Comparison of ENCODE assay signal across 11 cellular contexts in the genomic region with DNA sequence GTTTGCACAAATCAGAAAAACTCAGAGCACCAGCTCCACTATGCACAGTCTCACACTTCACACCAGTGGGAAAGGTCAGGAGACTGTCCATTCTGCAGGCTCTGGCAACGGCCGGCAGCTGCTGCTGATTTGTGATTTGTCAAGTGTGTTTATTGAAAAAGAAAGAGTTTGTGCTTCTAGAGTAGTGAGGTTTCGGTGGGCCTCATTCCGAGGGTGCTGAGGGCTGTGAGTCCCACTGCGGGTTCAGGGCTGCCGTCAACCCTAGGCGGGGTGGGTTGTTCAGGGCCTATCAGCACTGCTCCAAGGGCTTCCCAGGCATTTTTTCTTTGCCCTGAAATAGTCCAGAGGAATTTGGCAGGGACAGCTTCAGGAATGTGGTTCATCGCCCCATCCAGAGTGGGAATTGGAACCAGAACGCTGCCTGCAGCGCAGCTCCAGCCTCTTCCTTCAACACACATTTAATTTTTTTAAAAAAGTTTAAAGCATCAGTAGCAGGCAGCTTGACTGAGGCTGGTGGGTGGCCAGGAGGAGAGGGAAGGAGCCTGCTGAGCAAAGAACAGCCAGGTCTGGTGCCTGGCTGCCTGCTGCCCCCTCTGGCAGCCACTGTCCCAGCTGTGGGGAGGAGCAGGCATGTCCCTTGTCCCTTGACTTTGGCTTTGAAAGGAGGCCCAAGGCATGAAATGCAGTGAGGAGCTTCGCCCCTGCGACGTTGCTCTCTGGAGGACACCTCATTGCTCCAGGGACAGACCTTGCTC. TPM values are rescaled to one million over a fixed set of nuclear protein-coding genes. Genes with fewer than 3 reads are reported as not detected.
A peak's percentile ranks its signal among the peaks of the same experiment; 100 is the strongest.
DNase-seq lines count a peak whose midpoint lies in the region; ATAC-seq, FAIRE-seq and TF ChIP-seq lines count a peak whose summit lies in the region.
"Had no signal": no experiment of that assay in that cellular context is flagged by ENCODE, and none has a peak within 500 bp of the region (broad histone marks: within the 10 kb centered on the region; RNA-seq: fewer than 3 reads in every experiment).

No MANE protein-coding gene starts in this region.

- DNase-seq in A549 (ENCODE audit: low read depth in 1 of 2, low spot score in 1 of 2): peak; percentile 19 to 35
- peak; percentile 6 for DNase-seq in HCT116 (ENCODE audit: low read depth, low spot score)
- DNase-seq in choroid plexus epithelial cell (ENCODE audit: low read depth): no peak
- DNase-seq in HepG2 (ENCODE audit: low spot score): peak; percentile 12
- no peak for DNase-seq in UCSD-AML1 (lab: John Stamatoyannopoulos, UW; ENCODE audit: unreplicated experiment)
- no peak for DNase-seq in ACHN
- DNase-seq in activated CD4-positive, CD25-positive, alpha-beta regulatory T cell (lab: John Stamatoyannopoulos, UW): no peak
- DNase-seq: effector CD8-positive, alpha-beta T cell; NCI-H226; occipital lobe had no signal

- H3K4me2 ChIP-seq in A549 (no peak overlapping the region), HCT116 (ENCODE audit: low read length) (no peak overlapping the region), HepG2 (ENCODE audit: low read depth, low read length) (no peak overlapping the region)

- in situ Hi-C loops in HepG2 (cut with HindIII; ENCODE audit: extremely low pct_ligation_motif_present, low pct_unique_long_range_greater_than_20kb): no loop called here
- in situ Hi-C loops in ACHN (cut with HindIII; ENCODE audit: low pct_ligation_motif_present, low pct_unique_long_range_greater_than_20kb, low sequenced_read_pairs): no loop called here

- intact Hi-C loops in HCT116 (cut with micrococcal nuclease): no loop called here
- intact Hi-C loops in HepG2 (cut with micrococcal nuclease; ENCODE audit: unreplicated experiment): loop anchor here (1.0 kb wide), 1 partner anchor 21 kb away; no protein-coding TSS in a partner anchor

- 59% methylated on average over 12 of the region's 13 CpGs for WGBS in A549 (ENCODE audit: missing lambda C conversion rate)
- 72% methylated on average over 7 of the region's 13 CpGs for WGBS in HepG2 (ENCODE audit: low lambda C conversion rate)

- no peaks in the 10 kb centered on the region for H3K79me2 ChIP-seq in HCT116 (ENCODE audit: insufficient read depth, low read length)
- H3K79me2 ChIP-seq in HepG2 (ENCODE audit: insufficient read depth, low read length): no peaks in the 10 kb centered on the region

- H3K4me1 ChIP-seq in A549: no peaks in the 10 kb centered on the region
- no peaks in the 10 kb centered on the region for H3K4me1 ChIP-seq in HCT116 (ENCODE audit: control insufficient read depth in 1 of 2, insufficient read depth in 2 of 2, low read length in 2 of 2)
- no peaks in the 10 kb centered on the region for H3K4me1 ChIP-seq in HepG2 (ENCODE audit: insufficient read depth, low read length)

- H3K4me3 ChIP-seq in A549 (no peak overlapping the region), HCT116 (replicated peaks in 1 of 2; ENCODE audit: low read depth in 1 of 2, low read length in 2 of 2) (no peak overlapping the region), choroid plexus epithelial cell (ENCODE audit: low read depth, low read length) (no peak overlapping the region), HepG2 (replicated peaks in 1 of 3; ENCODE audit: insufficient read depth in 1 of 3, low read depth in 2 of 3, low read length in 3 of 3) (no peak overlapping the region)

- no peak for FAIRE-seq in A549 (lab: Jason Lieb, UNC)
- FAIRE-seq in HepG2 (lab: Jason Lieb, UNC): no peak

- ATAC-seq in A549 (peak; percentile 78 to 80), HCT116 (peak; percentile 77), HepG2 (peak; percentile 89), HG02642 (IDR thresholded peaks at IDR 0.05; ENCODE audit: poor library complexity, unreplicated experiment) (no peak)

- RAD21 ChIA-PET in HCT116 (lab: Charles Lee; ENCODE audit: low non-redundant PET in 1 of 2, low total read pairs in 2 of 2, uncharacterized antibody in 2 of 2, unreplicated experiment in 2 of 2): no interaction called here

- peak in 1 of 2 experiments; percentile 19; a peak in 2 of 5 replicates for TF ChIP-seq RAD21 in A549 (conservative IDR thresholded peaks at IDR 0.05 in 1 of 2, IDR thresholded peaks at IDR 0.05 in 1 of 2)
- peak; percentile 44 for TF ChIP-seq RAD21 in HCT116 (IDR thresholded peaks at IDR 0.05; ENCODE audit: low read depth)
- no peak for TF ChIP-seq RAD21 in HepG2 (CRISPR knock-in tag; IDR thresholded peaks at IDR 0.05)

- POLR2A ChIA-PET in A549 (lab: Yijun Ruan, JAX) (no interaction called here), HCT116 (lab: Charles Lee) (no interaction called here), HepG2 (lab: Yijun Ruan, JAX) (no interaction called here)

- no peaks in the 10 kb centered on the region for H3K9me3 ChIP-seq in A549
- no peaks in the 10 kb centered on the region for H3K9me3 ChIP-seq in HCT116 (ENCODE audit: control insufficient read depth in 1 of 2, insufficient read depth in 1 of 2, low read depth in 1 of 2, low read length in 2 of 2)
- H3K9me3 ChIP-seq in HepG2 (ENCODE audit: low read length): no peaks in the 10 kb centered on the region

- H3K9ac ChIP-seq in HCT116 (ENCODE audit: low read length) (no peak overlapping the region), HepG2 (ENCODE audit: insufficient read depth, low read depth, low read length) (no peak overlapping the region)

- TF ChIP-seq CTCF in A549 (IDR thresholded peaks at IDR 0.05): 0 out of 3 replicates have a peak, but pooled peaks have one; percentile 9
- peak; percentile 24 to 59 (median 48); a peak in 5 of 6 replicates for TF ChIP-seq CTCF in HCT116 (IDR thresholded peaks at IDR 0.05 in 2 of 3, conservative IDR thresholded peaks at IDR 0.05 in 1 of 3; ENCODE audit: borderline replicate concordance in 1 of 3, insufficient read depth in 1 of 3, low read depth in 2 of 3, low read length in 2 of 3)
- peak; percentile 43 for TF ChIP-seq CTCF in choroid plexus epithelial cell (conservative IDR thresholded peaks at IDR 0.05; ENCODE audit: low read depth, low read length)
- peak; percentile 51; the same call in 1 of the 2 replicates for TF ChIP-seq CTCF in HepG2 (CRISPR knock-in tag; IDR thresholded peaks at IDR 0.05)

- no peak for TF ChIP-seq EP300 in A549 (IDR thresholded peaks at IDR 0.05)
- no peak for TF ChIP-seq EP300 in HepG2 (IDR thresholded peaks at IDR 0.05; ENCODE audit: low read depth in 2 of 2, low read length in 2 of 2)
- TF ChIP-seq EP300 in HepG2 (CRISPR knock-in tag; IDR thresholded peaks at IDR 0.05; ENCODE audit: borderline replicate concordance): no peak

- TF ChIP-seq POLR2A in A549 (IDR thresholded peaks at IDR 0.05; ENCODE audit: low read length): no peak
- TF ChIP-seq POLR2A in HCT116 (IDR thresholded peaks at IDR 0.05; ENCODE audit: borderline replicate concordance, extremely low read depth, insufficient read depth, insufficient read length): no peak
- TF ChIP-seq POLR2A in HepG2 (IDR thresholded peaks at IDR 0.05; ENCODE audit: insufficient read depth in 1 of 2, low read depth in 2 of 2, low read length in 2 of 2): no peak

- BruUV-seq in HCT116 (replicated peaks; lab: Mats Ljungman, UMichigan): no TSS peak
- BruUV-seq in HepG2 (replicated peaks; lab: Mats Ljungman, UMichigan): no TSS peak

- CTCF ChIA-PET in A549 (lab: Yijun Ruan, JAX): interaction anchor here (1.2 to 2.2 kb wide), 4 partner anchors 8 to 443 kb away, joined by 3 to 8 read pairs (median 4); no protein-coding TSS in a partner anchor
- CTCF ChIA-PET in HCT116 (lab: Charles Lee): interaction anchor here (0.6 to 1.6 kb wide), 3 partner anchors 10 to 21 kb away, joined by 4 to 9 read pairs (median 5); partner anchors contain the start of gene STUM
- CTCF ChIA-PET in HepG2 (lab: Yijun Ruan, JAX; ENCODE audit: low intra/inter-chr PET ratio, low total read pairs): no interaction called here

- H3K27me3 ChIP-seq in HCT116 (ENCODE audit: insufficient read depth, low read length): no peaks in the 10 kb centered on the region
- peaks cover 0 to 1% of the 10 kb centered on the region in 2 experiments; a peak in 3 of 5 replicates for H3K27me3 ChIP-seq in HepG2 (ENCODE audit: control insufficient read depth in 1 of 2, insufficient read depth in 2 of 2, low read length in 2 of 2)

- no peaks in the 10 kb centered on the region for H4K20me1 ChIP-seq in HCT116 (ENCODE audit: insufficient read depth)
- no peaks in the 10 kb centered on the region for H4K20me1 ChIP-seq in HepG2 (ENCODE audit: insufficient read depth, low read length)

- no peaks in the 10 kb centered on the region for H3K36me3 ChIP-seq in HCT116 (ENCODE audit: control insufficient read depth in 1 of 2, insufficient read depth in 2 of 2, low read length in 2 of 2)
- no peaks in the 10 kb centered on the region for H3K36me3 ChIP-seq in HepG2 (replicated peaks in 1 of 2; ENCODE audit: control insufficient read depth in 1 of 2, insufficient read depth in 2 of 2, low read length in 2 of 2)

- H2AFZ ChIP-seq in HCT116 (ENCODE audit: low read depth, low read length, poor library complexity, severe bottlenecking): no peak overlapping the region
- H2AFZ ChIP-seq in HepG2 (ENCODE audit: low read length): no peak overlapping the region

- no peaks in the 10 kb centered on the region for H3K9me2 ChIP-seq in HCT116 (ENCODE audit: insufficient read depth)

- H3K27ac ChIP-seq in A549 (no peak overlapping the region), HCT116 (ENCODE audit: low read depth, low read length) (no peak overlapping the region), HepG2 (ENCODE audit: extremely low read length, insufficient read depth, low read length) (no peak overlapping the region)

RNA-seq across cellular contexts. Expression of gene STUM, which starts 19.7 kb away (rescaled TPM):
- polyA plus RNA-seq in A549 (2011; rRNA removed): not detected in 2 replicates
- polyA plus RNA-seq in A549 (2012; cell fraction: cytosol; rRNA removed): not detected in 2 replicates
- not detected in 2 replicates for polyA plus RNA-seq in A549 (2012; cell fraction: nucleus; rRNA removed)
- polyA plus RNA-seq in A549 (2017; fragmentation: RNase III; extraction: RNeasy Plus Mini Kit Qiagen cat#74134 plus additional on column Dnase treatment): not detected in 3 replicates
- polyA minus RNA-seq in A549 (2011; rRNA and poly(A)+ RNA removed): not detected in 2 replicates
- not detected for total RNA-seq in HCT116 (2021; ENCODE audit: unreplicated experiment)
- polyA plus RNA-seq in HCT116 (2012): not detected in 2 replicates
- not detected in 2 replicates for total RNA-seq in HepG2 (2016; rRNA removed; fragmentation: Illumina TruSeq; extraction: Trizol)
- total RNA-seq in HepG2 (2016; cell fraction: cytosol; rRNA removed; fragmentation: Illumina TruSeq; extraction: Trizol; ENCODE audit: low read depth): not detected in 2 replicates
- not detected in 2 replicates for total RNA-seq in HepG2 (2016; cell fraction: insoluble cytoplasmic fraction; rRNA removed; fragmentation: Illumina TruSeq; extraction: Trizol)
- total RNA-seq in HepG2 (2016; cell fraction: membrane; rRNA removed; fragmentation: Illumina TruSeq; extraction: Trizol): not detected in 2 replicates
- not detected in 2 replicates for total RNA-seq in HepG2 (2016; cell fraction: nucleus; rRNA removed; fragmentation: Illumina TruSeq; extraction: Trizol)
- not detected in 2 replicates for polyA plus RNA-seq in HepG2 (2011; rRNA removed)
- polyA plus RNA-seq in HepG2 (2011; cell fraction: cytosol; rRNA removed): not detected in 2 replicates
- polyA plus RNA-seq in HepG2 (2011; cell fraction: nucleus; rRNA removed): 0.02 TPM in 2 replicates
- 0.01 TPM in 1 of 2 replicates, not detected in the other for polyA plus RNA-seq in HepG2 (2012)
- polyA plus RNA-seq in HepG2 (2016; cell fraction: cytosol; fragmentation: Illumina TruSeq; extraction: Trizol; ENCODE audit: low read depth): not detected in 2 replicates
- polyA plus RNA-seq in HepG2 (2016; cell fraction: insoluble cytoplasmic fraction; fragmentation: Illumina TruSeq; extraction: Trizol; ENCODE audit: low read depth): not detected in 2 replicates
- not detected in 2 replicates for polyA plus RNA-seq in HepG2 (2016; cell fraction: membrane; fragmentation: Illumina TruSeq; extraction: Trizol; ENCODE audit: low read depth)
- polyA plus RNA-seq in HepG2 (2016; cell fraction: nucleus; fragmentation: Illumina TruSeq; extraction: Trizol; ENCODE audit: insufficient read depth, low read depth): not detected in 2 replicates
- polyA minus RNA-seq in HepG2 (2011; rRNA and poly(A)+ RNA removed; ENCODE audit: low replicate concordance): not detected in 2 replicates
- not detected in 2 replicates for polyA minus RNA-seq in HepG2 (2011; cell fraction: cytosol; rRNA and poly(A)+ RNA removed)
- polyA minus RNA-seq in HepG2 (2011; cell fraction: nucleus; rRNA and poly(A)+ RNA removed): 0.13 TPM in 1 of 2 replicates, not detected in the other

Comparison
In these comparisons a context has a peak if more than half of its experiments do, and no peak if none do; other contexts are left out.
1. DNase-seq: peak in A549 (2 of 2), HCT116 (single experiment) and HepG2 (single experiment); none in choroid plexus epithelial cell (single experiment), UCSD-AML1 (single experiment), ACHN (single experiment) and activated CD4-positive, CD25-positive, alpha-beta regulatory T cell (0 of 4).
2. Of the 38 proteins assayed by ChIP-seq in both HepG2 and A549: peak only in HepG2: none; only in A549: none; in both: CTCF; in neither: 36; mixed calls (peak in some experiments, not most) for 1.
3. Peak in every context shown above with its lines, with median percentiles within 50 percentile points of each other: CTCF ChIP-seq.